12 cellular contexts compared by ENCODE assay signal in the genomic region with DNA sequence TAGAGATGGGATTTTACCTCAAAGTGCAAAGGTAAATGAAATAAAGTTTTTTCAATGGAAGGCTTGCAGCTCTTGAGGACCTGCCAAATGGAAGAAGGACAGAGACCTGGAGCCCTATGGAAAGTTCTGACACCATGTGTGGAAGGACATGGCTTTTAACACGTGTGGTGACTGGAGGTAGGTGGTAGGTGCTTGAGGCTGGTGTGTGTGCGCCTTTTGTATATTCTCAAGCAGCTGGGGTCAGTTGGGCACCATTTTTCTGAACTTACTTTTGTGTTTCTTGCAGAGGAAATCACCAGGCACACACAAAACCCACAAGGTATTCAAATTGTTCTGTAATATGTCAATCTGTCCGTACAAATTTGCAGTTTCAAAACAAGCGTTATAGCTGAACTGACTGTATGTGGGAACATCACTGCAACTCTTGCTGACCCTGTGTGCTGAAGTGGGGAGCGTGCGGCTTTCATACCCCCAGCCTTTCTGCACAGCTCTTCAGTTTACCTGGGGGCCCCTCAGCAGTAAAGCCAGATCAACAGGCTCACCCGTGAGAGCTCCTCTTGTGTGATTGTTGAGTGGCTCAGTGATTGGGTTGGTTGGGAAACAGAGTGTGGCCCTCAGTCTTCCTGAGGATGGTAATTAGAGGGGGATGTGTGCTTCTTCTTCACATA.
"Had no signal": no experiment of that assay in that cellular context is flagged by ENCODE, and none has a peak within 500 bp of the region (broad histone marks: within the 10 kb centered on the region; RNA-seq: fewer than 3 reads in every experiment).

No MANE protein-coding gene starts in this region.

- H3K4me3 ChIP-seq: dorsolateral prefrontal cortex, hepatocyte, left lung, right atrium auricular region had no signal

- H3K27ac ChIP-seq: hepatocyte, left lung, right atrium auricular region had no signal

- H3K36me3 ChIP-seq: left lung, right atrium auricular region had no signal

- H3K4me3 Mint-ChIP-seq: activated naive CD4-positive, alpha-beta T cell treated with anti-CD3 and anti-CD28 coated beads for 36 hours; memory B cell; natural killer cell; stimulated activated naive CD8-positive, alpha-beta T cell treated with anti-CD3 and anti-CD28 coated beads, Interleukin-15, Interleukin-2, amounts not matched to agents 100 ng/mL and 50 ng/mL, for 24 hours had no signal

- ATAC-seq: left lung, natural killer cell had no signal

- H3K9me3 ChIP-seq: left lung, right atrium auricular region had no signal

- H2AFZ ChIP-seq: hepatocyte had no signal

- H3K27ac Mint-ChIP-seq: activated naive CD4-positive, alpha-beta T cell treated with anti-CD3 and anti-CD28 coated beads for 36 hours; activated T-helper 2 cell treated with anti-CD3 and anti-CD28 coated beads, Interferon-gamma antibody, Interleukin-2, Interleukin-4, amounts not matched to agents 10 μg/mL and 5 μg/mL and 100 μg/mL, durations not matched to agents 14 hours and 24 hours and 36 hours; memory B cell; natural killer cell; stimulated activated naive CD8-positive, alpha-beta T cell treated with anti-CD3 and anti-CD28 coated beads, Interleukin-15, Interleukin-2, amounts not matched to agents 100 ng/mL and 50 ng/mL, for 24 hours had no signal

- H3K27me3 ChIP-seq: dorsolateral prefrontal cortex, hepatocyte, right atrium auricular region had no signal

- H3K9me3 Mint-ChIP-seq: activated naive CD4-positive, alpha-beta T cell treated with anti-CD3 and anti-CD28 coated beads for 36 hours; activated T-helper 2 cell treated with anti-CD3 and anti-CD28 coated beads, Interferon-gamma antibody, Interleukin-2, Interleukin-4, amounts not matched to agents 10 μg/mL and 5 μg/mL and 100 μg/mL, durations not matched to agents 14 hours and 24 hours and 36 hours; natural killer cell; stimulated activated naive CD8-positive, alpha-beta T cell treated with anti-CD3 and anti-CD28 coated beads, Interleukin-15, Interleukin-2, amounts not matched to agents 100 ng/mL and 50 ng/mL, for 24 hours had no signal

- H3K4me1 ChIP-seq: left lung had no signal

- H3K36me3 Mint-ChIP-seq: memory B cell, natural killer cell had no signal

- DNase-seq: dorsolateral prefrontal cortex; left lung; natural killer cell; nucleus accumbens; stimulated activated CD4-positive, alpha-beta T cell treated with anti-CD3 and anti-CD28 coated beads, Interleukin-4, amount 100 ng/mL, for 24 hours; T1000 had no signal

- H3K4me1 Mint-ChIP-seq: memory B cell, natural killer cell had no signal
